ENCODE assay signal across 11 cellular contexts in the genomic region with DNA sequence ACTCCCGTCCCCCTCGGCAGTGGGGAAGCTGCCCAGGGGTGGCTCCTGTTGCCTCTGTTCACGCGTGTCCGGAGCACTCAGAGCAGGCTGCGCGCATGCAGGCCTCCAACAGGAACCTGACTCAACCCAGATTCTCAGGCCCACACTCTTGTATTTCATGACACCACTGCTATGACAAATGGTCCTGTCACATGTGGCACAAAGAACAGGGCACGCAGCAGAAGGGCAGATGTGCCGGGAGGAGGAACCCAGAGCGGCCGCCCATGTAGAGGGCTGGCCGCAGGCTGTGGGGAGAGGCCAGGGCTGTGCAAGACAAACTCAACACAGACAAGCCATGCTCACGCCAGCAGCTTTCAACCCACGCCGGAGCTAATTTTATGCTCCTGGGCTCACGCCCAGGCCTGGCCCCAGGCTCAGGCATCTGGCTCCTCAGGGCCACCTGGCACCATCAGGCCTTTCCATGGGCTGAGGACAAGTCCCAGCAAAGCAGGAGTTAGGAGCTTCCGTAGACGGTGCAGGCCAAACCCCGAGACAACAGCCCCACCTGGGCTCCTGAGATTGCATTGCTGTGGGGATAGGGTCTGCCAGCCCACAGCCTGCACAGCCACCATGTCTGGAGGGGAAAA. TPM values are rescaled to one million over a fixed set of nuclear protein-coding genes. Genes with fewer than 3 reads are reported as not detected.
DNase-seq lines count a peak whose midpoint lies in the region; ATAC-seq, FAIRE-seq and TF ChIP-seq lines count a peak whose summit lies in the region.
"Had no signal": no experiment of that assay in that cellular context is flagged by ENCODE, and none has a peak within 500 bp of the region (broad histone marks: within the 10 kb centered on the region; RNA-seq: fewer than 3 reads in every experiment).

No MANE protein-coding gene starts in this region.

- peaks cover 81% of the 10 kb centered on the region for H3K79me2 ChIP-seq in GM23248 (ENCODE audit: insufficient read depth)
- H3K79me2 ChIP-seq in keratinocyte (ENCODE audit: control insufficient read depth, insufficient read depth, low read length), result peaks cover 73% of the 10 kb centered on the region

- intact Hi-C loops in natural killer cell (cut with micrococcal nuclease), result no loop called here

- no peaks in the 10 kb centered on the region for H3K9me2 ChIP-seq in GM23248 (ENCODE audit: insufficient read depth)

- H3K4me1 ChIP-seq in GM23248 (ENCODE audit: insufficient read depth), result peaks cover 26% of the 10 kb centered on the region
- peaks cover 66% of the 10 kb centered on the region for H3K4me1 ChIP-seq in keratinocyte (ENCODE audit: control insufficient read depth, extremely low read depth, insufficient read depth, low read length)

- peak; percentile 76 for FAIRE-seq in keratinocyte (lab: Jason Lieb, UNC)

- no peaks in the 10 kb centered on the region for H3K9me3 ChIP-seq in GM23248 (ENCODE audit: low read depth)
- H3K9me3 ChIP-seq in keratinocyte (ENCODE audit: control insufficient read depth, low read depth, low read length), result no peaks in the 10 kb centered on the region
- H3K9me3 ChIP-seq: testis had no signal

- peaks cover 24% of the 10 kb centered on the region for H3F3A ChIP-seq in GM23248 (ENCODE audit: insufficient read depth)

- no peak overlapping the region for H3K4me3 Mint-ChIP-seq in stimulated activated effector memory CD8-positive, alpha-beta T cell treated with anti-CD3 and anti-CD28 coated beads, Interleukin-12 subunit alpha, Interleukin-12 subunit beta, amount 100 ng/mL, for 72 hours
- H3K4me3 Mint-ChIP-seq in natural killer cell, result no peak overlapping the region

- H3K9ac ChIP-seq in GM23248, result peak overlapping the region; percentile 69
- peak overlapping the region; percentile 74 for H3K9ac ChIP-seq in keratinocyte (ENCODE audit: control insufficient read depth, extremely low read depth, insufficient read depth, low read length)

- peak overlapping the region; percentile 88 for H3K27ac ChIP-seq in GM23248
- H3K27ac ChIP-seq in caudate nucleus (ENCODE audit: low read depth, low read length), result peak overlapping the region; percentile 62
- H3K27ac ChIP-seq in keratinocyte (ENCODE audit: control insufficient read depth, insufficient read depth, low read length), result peak overlapping the region; percentile 86
- H3K27ac ChIP-seq: testis had no signal

- peaks cover 17% of the 10 kb centered on the region for H3K36me3 Mint-ChIP-seq in stimulated activated effector memory CD8-positive, alpha-beta T cell treated with anti-CD3 and anti-CD28 coated beads, Interleukin-12 subunit alpha, Interleukin-12 subunit beta, amount 100 ng/mL, for 72 hours
- no peaks in the 10 kb centered on the region for H3K36me3 Mint-ChIP-seq in natural killer cell

- no peaks in the 10 kb centered on the region for H3K27me3 Mint-ChIP-seq in natural killer cell (ENCODE audit: low read depth in 2 of 2)

- peaks cover 65% of the 10 kb centered on the region for H3K4me1 Mint-ChIP-seq in stimulated activated effector memory CD8-positive, alpha-beta T cell treated with anti-CD3 and anti-CD28 coated beads, Interleukin-12 subunit alpha, Interleukin-12 subunit beta, amount 100 ng/mL, for 72 hours
- H3K4me1 Mint-ChIP-seq in natural killer cell, result peaks cover 49 to 62% of the 10 kb centered on the region in 2 donors

- H3K9me1 ChIP-seq in keratinocyte (ENCODE audit: control insufficient read depth, extremely low read depth, insufficient read depth, low read length), result peaks cover 30% of the 10 kb centered on the region

- H3K27ac Mint-ChIP-seq in stimulated activated effector memory CD8-positive, alpha-beta T cell treated with anti-CD3 and anti-CD28 coated beads, Interleukin-12 subunit alpha, Interleukin-12 subunit beta, amount 100 ng/mL, for 72 hours, result peak overlapping the region; percentile 89
- peak overlapping the region in 1 of 2 donors; percentile 45 for H3K27ac Mint-ChIP-seq in natural killer cell

- peaks cover 37% of the 10 kb centered on the region; the same call in 1 of the 2 replicates for H4K20me1 ChIP-seq in GM23248 (ENCODE audit: insufficient read depth)
- peaks cover 35% of the 10 kb centered on the region for H4K20me1 ChIP-seq in keratinocyte (ENCODE audit: control insufficient read depth, extremely low read depth, insufficient read depth, low read length)

- dilution Hi-C loops in keratinocyte (cut with MboI; ENCODE audit: extremely low pct_ligation_motif_present, low sequenced_read_pairs), result loop anchor here (10.0 kb wide), 1 partner anchor 103 kb away; no protein-coding TSS in a partner anchor

- H3K9me3 Mint-ChIP-seq in stimulated activated effector memory CD8-positive, alpha-beta T cell treated with anti-CD3 and anti-CD28 coated beads, Interleukin-12 subunit alpha, Interleukin-12 subunit beta, amount 100 ng/mL, for 72 hours, result no peaks in the 10 kb centered on the region
- H3K9me3 Mint-ChIP-seq in natural killer cell, result no peaks in the 10 kb centered on the region

- H3K27me3 ChIP-seq in GM23248 (replicated peaks; ENCODE audit: insufficient read depth), result no peaks in the 10 kb centered on the region
- no peaks in the 10 kb centered on the region for H3K27me3 ChIP-seq in keratinocyte (ENCODE audit: control insufficient read depth, extremely low read depth, insufficient read depth, low read length)
- H3K27me3 ChIP-seq: testis had no signal

- H3K4me3 ChIP-seq in GM23248 (peak overlapping the region; percentile 7; the same call in 1 of the 2 replicates), keratinocyte (ENCODE audit: control insufficient read depth in 2 of 3, extremely low read depth in 1 of 3, insufficient read depth in 2 of 3, low read depth in 1 of 3, low read length in 3 of 3) (peak overlapping the region in 2 of 3 experiments; percentile 48 to 54)
- H3K4me3 ChIP-seq: testis had no signal

- H3K36me3 ChIP-seq in GM23248 (ENCODE audit: low read depth) (no peaks in the 10 kb centered on the region), keratinocyte (ENCODE audit: control insufficient read depth in 2 of 2, extremely low read depth in 1 of 2, insufficient read depth in 2 of 2, low read length in 2 of 2) (peaks cover 0 to 3% of the 10 kb centered on the region in 2 experiments)

- no peak overlapping the region for H2AFZ ChIP-seq in GM23248
- H2AFZ ChIP-seq in keratinocyte (ENCODE audit: control insufficient read depth, low read length), result no peak overlapping the region

- H3K4me2 ChIP-seq in GM23248 (ENCODE audit: unreplicated experiment) (peak overlapping the region; percentile 42), keratinocyte (ENCODE audit: control insufficient read depth, extremely low read depth, insufficient read depth, low read depth, low read length) (peak overlapping the region; percentile 58)

- DNase-seq in GM23248, result peak; percentile 94
- peak in 32 of 61 donors; percentile 30 to 87 (median 50) for DNase-seq in caudate nucleus (lab: John Stamatoyannopoulos, UW)
- peak; percentile 85 for DNase-seq in keratinocyte (ENCODE audit: low read depth, low spot score)
- no peak for DNase-seq in stimulated activated effector memory CD8-positive, alpha-beta T cell treated with anti-CD3 and anti-CD28 coated beads, Interleukin-12 subunit alpha, Interleukin-12 subunit beta, amount 100 ng/mL, for 72 hours (ENCODE audit: low spot score in 2 of 2)
- DNase-seq in natural killer cell, result no peak
- no peak for DNase-seq in activated gamma-delta T cell (lab: John Stamatoyannopoulos, UW)
- DNase-seq in COR-L47 (lab: John Stamatoyannopoulos, UW), result no peak
- DNase-seq: dermis blood vessel endothelial cell, testis had no signal

- in situ Hi-C loops in GM23248 (cut with MboI), result no loop called here

- WGBS in GM23248 (ENCODE audit: low coverage in 1 of 2, low lambda C conversion rate in 2 of 2, missing lambda C conversion rate in 2 of 2), 2 experiments, result 5 to 8% methylated on average over 18 to 19 of the region's 19 CpGs

- TF ChIP-seq CTCF in keratinocyte (optimal IDR thresholded peaks at IDR 0.05 in 1 of 3, IDR thresholded peaks at IDR 0.05 in 1 of 3, conservative IDR thresholded peaks at IDR 0.05 in 1 of 3; ENCODE audit: extremely low read depth in 1 of 3, insufficient read depth in 2 of 3, low read length in 3 of 3) (no peak), natural killer cell (IDR thresholded peaks at IDR 0.05) (no peak)

- ATAC-seq in stimulated activated effector memory CD8-positive, alpha-beta T cell treated with anti-CD3 and anti-CD28 coated beads, Interleukin-12 subunit alpha, Interleukin-12 subunit beta, amount 100 ng/mL, for 72 hours, result peak; percentile 45
- ATAC-seq in natural killer cell (no peak), HG03378 (IDR thresholded peaks at IDR 0.05; ENCODE audit: unreplicated experiment) (no peak)
- ATAC-seq: left lobe of liver had no signal

RNA-seq across cellular contexts. Expression of a gene that starts 40.0 kb away (rescaled TPM):
- total RNA-seq in GM23248 (2014; rRNA removed; shearing (Covaris generic)), result 0.11 TPM in 1 of 2 replicates, not detected in the other
- polyA plus RNA-seq in GM23248 (2016; fragmentation: Nextera tagmentation; extraction: Ambion mirVana), result 0.05 TPM in 1 of 2 replicates, not detected in the other
- polyA plus RNA-seq in keratinocyte, result 0.58 to 1.7 TPM (median 1.3 TPM) in 3 replicates
- 1.7 TPM for polyA plus RNA-seq in keratinocyte (2011; ENCODE audit: low read depth)
- 1.7 and 2.5 TPM in 2 replicates for polyA plus RNA-seq in keratinocyte (2011; cell fraction: cytosol; rRNA removed)
- polyA plus RNA-seq in keratinocyte (2011; cell fraction: nucleus; rRNA removed), result 5.6 and 7.0 TPM in 2 replicates
- polyA plus RNA-seq in keratinocyte (2012; ENCODE audit: low replicate concordance), result 1.0 and 4.9 TPM in 2 replicates
- polyA minus RNA-seq in keratinocyte, result 0.43 to 2.8 TPM (median 1.3 TPM) in 3 replicates
- polyA minus RNA-seq in keratinocyte (2011; cell fraction: cytosol; rRNA and poly(A)+ RNA removed), result 4.0 TPM
- polyA minus RNA-seq in keratinocyte (2011; cell fraction: nucleus; rRNA and poly(A)+ RNA removed), result 1.5 and 1.6 TPM in 2 replicates
- 10 to 100 TPM; 24.1 to 47.3 (median 38.4) TPM for total RNA-seq in natural killer cell

RNA-seq across cellular contexts. Expression of a gene that starts 45.5 kb away (rescaled TPM):
- total RNA-seq in GM23248 (2014; rRNA removed; shearing (Covaris generic)), result 22.1 and 29.3 TPM in 2 replicates
- 27.1 and 28.8 TPM in 2 replicates for polyA plus RNA-seq in GM23248 (2016; fragmentation: Nextera tagmentation; extraction: Ambion mirVana)
- polyA plus RNA-seq in keratinocyte, result 33.7 to 61.9 TPM (median 37.7 TPM) in 3 replicates
- polyA plus RNA-seq in keratinocyte (2011; ENCODE audit: low read depth), result 14.2 TPM
- 30.9 and 44.1 TPM in 2 replicates for polyA plus RNA-seq in keratinocyte (2011; cell fraction: cytosol; rRNA removed)
- polyA plus RNA-seq in keratinocyte (2011; cell fraction: nucleus; rRNA removed), result 38.5 and 44.9 TPM in 2 replicates
- polyA plus RNA-seq in keratinocyte (2012; ENCODE audit: low replicate concordance), result 33.6 and 52.3 TPM in 2 replicates
- 35.1 to 51.3 TPM (median 47.5 TPM) in 3 replicates for polyA minus RNA-seq in keratinocyte
- 40.7 TPM for polyA minus RNA-seq in keratinocyte (2011; cell fraction: cytosol; rRNA and poly(A)+ RNA removed)
- 16.0 and 17.3 TPM in 2 replicates for polyA minus RNA-seq in keratinocyte (2011; cell fraction: nucleus; rRNA and poly(A)+ RNA removed)
- total RNA-seq in natural killer cell, result 10 to 100 TPM; 61.9 to 79.6 (median 78.5) TPM

RNA-seq across cellular contexts. Expression of a gene that starts 53.0 kb away (rescaled TPM):
- total RNA-seq in GM23248 (2014; rRNA removed; shearing (Covaris generic)), result not detected in 2 replicates
- not detected in 2 replicates for polyA plus RNA-seq in GM23248 (2016; fragmentation: Nextera tagmentation; extraction: Ambion mirVana)
- polyA plus RNA-seq in keratinocyte, result not detected in 3 replicates
- not detected for polyA plus RNA-seq in keratinocyte (2011; ENCODE audit: low read depth)
- not detected in 2 replicates for polyA plus RNA-seq in keratinocyte (2011; cell fraction: cytosol; rRNA removed)
- not detected in 2 replicates for polyA plus RNA-seq in keratinocyte (2011; cell fraction: nucleus; rRNA removed)
- not detected in 2 replicates for polyA plus RNA-seq in keratinocyte (2012; ENCODE audit: low replicate concordance)
- polyA minus RNA-seq in keratinocyte, result not detected in 3 replicates
- polyA minus RNA-seq in keratinocyte (2011; cell fraction: cytosol; rRNA and poly(A)+ RNA removed), result not detected
- polyA minus RNA-seq in keratinocyte (2011; cell fraction: nucleus; rRNA and poly(A)+ RNA removed), result not detected in 2 replicates
- not detected for total RNA-seq in natural killer cell
- total RNA-seq: dermis blood vessel endothelial cell, left lobe of liver, testis had no signal

Comparison
In these comparisons a context has a peak if more than half of its experiments do, and no peak if none do; other contexts are left out.
1. DNase-seq: peak in GM23248 (single experiment), caudate nucleus (32 of 61) and keratinocyte (single experiment); none in stimulated activated effector memory CD8-positive, alpha-beta T cell treated with anti-CD3 and anti-CD28 coated beads, Interleukin-12 subunit alpha, Interleukin-12 subunit beta, amount 100 ng/mL, for 72 hours (0 of 2), natural killer cell (single experiment), activated gamma-delta T cell (single experiment) and COR-L47 (single experiment).
2. RNA of a gene that starts 40.0 kb away (total RNA-seq): 24.1 to 47.3 TPM in natural killer cell; 0.11 TPM in GM23248; every median in the first group is over 10 times any median in the second.
3. Peak in every context shown above with its lines, with median percentiles within 50 percentile points of each other: H3K27ac ChIP-seq.